ENCODE assay signal across 8 cellular contexts in genomic region chr12:79690156-79690605, GRCh38.
DNase-seq lines count a peak whose midpoint lies in the region; ATAC-seq and TF ChIP-seq lines count a peak whose summit lies in the region.

No MANE protein-coding gene starts in this region.

- H3K4me1 ChIP-seq in RWPE2 (ENCODE audit: insufficient read depth, poor library complexity, severe bottlenecking), result peaks cover 33% of the 10 kb centered on the region
- peaks cover 17% of the 10 kb centered on the region for H3K4me1 ChIP-seq in neuron (ENCODE audit: insufficient read depth, low read length)

- H3K27me3 ChIP-seq in RWPE2 (ENCODE audit: insufficient read depth, poor library complexity, severe bottlenecking), result no peaks in the 10 kb centered on the region
- no peaks in the 10 kb centered on the region for H3K27me3 ChIP-seq in neuron (ENCODE audit: insufficient read depth, low read length)

- peak; percentile 20 for ATAC-seq in GM18868 (IDR thresholded peaks at IDR 0.05; ENCODE audit: unreplicated experiment)
- peak; percentile 17 for ATAC-seq in HG03039 (IDR thresholded peaks at IDR 0.05; ENCODE audit: unreplicated experiment)
- ATAC-seq in RWPE2 (ENCODE audit: low read depth), result peak; percentile 1

- peak overlapping the region; percentile 84 for H2AFZ ChIP-seq in neuron (ENCODE audit: low read depth, low read length)

- H3K9me3 ChIP-seq in RWPE2 (ENCODE audit: severe bottlenecking), result no peaks in the 10 kb centered on the region
- no peaks in the 10 kb centered on the region for H3K9me3 ChIP-seq in neuron (ENCODE audit: low read length)

- DNase-seq in RWPE2 (ENCODE audit: low spot score) (peak; percentile 57), epithelial cell of prostate (ENCODE audit: low read depth, low spot score) (no peak), AG20443 (ENCODE audit: low spot score) (no peak)
- DNase-seq in stimulated activated CD4-positive, alpha-beta T cell treated with anti-CD3 and anti-CD28 coated beads, Interleukin-4, amount 100 ng/mL, for 24 hours, result no peak

- peak overlapping the region; percentile 94 for H3K4me3 ChIP-seq in RWPE2 (ENCODE audit: severe bottlenecking)
- H3K4me3 ChIP-seq in neuron (ENCODE audit: low read length), result peak overlapping the region; percentile 79

- TF ChIP-seq CTCF in C4-2B (conservative IDR thresholded peaks at IDR 0.05) (no peak), RWPE2 (IDR thresholded peaks at IDR 0.05; ENCODE audit: poor library complexity, severe bottlenecking) (no peak)

- H3K27ac ChIP-seq in C4-2B (peak overlapping the region; percentile 93), RWPE2 (ENCODE audit: poor library complexity, severe bottlenecking) (peak overlapping the region; percentile 97), epithelial cell of prostate (peak overlapping the region; percentile 99)

- H3K36me3 ChIP-seq in RWPE2 (ENCODE audit: low read depth), result peaks cover 7% of the 10 kb centered on the region; the same call in 1 of the 2 replicates
- no peaks in the 10 kb centered on the region for H3K36me3 ChIP-seq in neuron (ENCODE audit: insufficient read depth, low read length)
